ENCODE assay signal across 8 cellular contexts in genomic region chr7:155456772-155457543, GRCh38. TPM values are rescaled to one million over a fixed set of nuclear protein-coding genes. Genes with fewer than 3 reads are reported as not detected.
DNase-seq lines count a peak whose midpoint lies in the region; ATAC-seq and TF ChIP-seq lines count a peak whose summit lies in the region.

No MANE protein-coding gene starts in this region.

- ATAC-seq in gastroesophageal sphincter (peak; percentile 71), GM21423 (IDR thresholded peaks at IDR 0.05; ENCODE audit: unreplicated experiment) (no peak), HG02763 (IDR thresholded peaks at IDR 0.05; ENCODE audit: unreplicated experiment) (no peak)

- H3K14ac ChIP-seq in neuronal stem cell (ENCODE audit: low read length): no peak overlapping the region

- 3 to 5% methylated on average over 4 to 8 of the region's 67 CpGs for WGBS in gastroesophageal sphincter (ENCODE audit: low coverage in 1 of 2), 2 donors
- WGBS in neuronal stem cell (ENCODE audit: extremely low coverage in 2 of 2, insufficient read length in 2 of 2, insufficient replicate concordance in 1 of 2), 2 donors: no CpG with 5 or more reads among the region's 67 CpGs

- no peak overlapping the region for H3K23ac ChIP-seq in neuronal stem cell (ENCODE audit: low read depth, low read length, poor library complexity)

- no peak overlapping the region for H2BK5ac ChIP-seq in neuronal stem cell (ENCODE audit: low read length)

- no peak overlapping the region for H2BK12ac ChIP-seq in neuronal stem cell (ENCODE audit: low read length)

- H4K91ac ChIP-seq in neuronal stem cell (ENCODE audit: low read depth, low read length, poor library complexity): no peak overlapping the region

- H3K4ac ChIP-seq in neuronal stem cell (ENCODE audit: low read length): no peak overlapping the region

- H2BK15ac ChIP-seq in neuronal stem cell (ENCODE audit: low read length): no peak overlapping the region

- no peaks in the 10 kb centered on the region for H3K36me3 ChIP-seq in KMS-11 (ENCODE audit: insufficient read depth)
- no peaks in the 10 kb centered on the region for H3K36me3 ChIP-seq in gastroesophageal sphincter
- H3K36me3 ChIP-seq in neuronal stem cell (replicated peaks in 1 of 2; ENCODE audit: control insufficient read depth in 2 of 2, insufficient read depth in 2 of 2, low read length in 2 of 2): peaks cover 0 to 32% of the 10 kb centered on the region in 2 donors

- H3K4me2 ChIP-seq in KMS-11 (peak overlapping the region; percentile 22; the same call in 1 of the 2 replicates), neuronal stem cell (ENCODE audit: insufficient read depth, low read length, poor library complexity, severe bottlenecking) (peak overlapping the region; percentile 45)

- no peaks in the 10 kb centered on the region for H3K79me1 ChIP-seq in neuronal stem cell (ENCODE audit: low read depth, low read length)

- DNase-seq in DMS 273 treated with DMSO at 0.1 percent for 48 hours (lab: John Stamatoyannopoulos, UW): peak; percentile 42
- DNase-seq in activated T-cell treated with anti-CD3 and anti-CD28 coated beads, Interleukin-2, amount 50 U/mL, for 48 hours: peak; percentile 50 to 62
- DNase-seq in neuronal stem cell (ENCODE audit: low spot score): no peak
- DNase-seq in DMS53 (lab: John Stamatoyannopoulos, UW): no peak

- TF ChIP-seq EP300 in gastroesophageal sphincter (IDR thresholded peaks at IDR 0.05): no peak

- no peaks in the 10 kb centered on the region for H3K79me2 ChIP-seq in KMS-11 (ENCODE audit: insufficient read depth, low read depth)

- H3K27ac ChIP-seq in KMS-11: no peak overlapping the region
- no peak overlapping the region for H3K27ac ChIP-seq in gastroesophageal sphincter
- no peak overlapping the region for H3K27ac ChIP-seq in neuronal stem cell (replicated peaks; ENCODE audit: low read length)

- H3K9me3 ChIP-seq in gastroesophageal sphincter: no peaks in the 10 kb centered on the region
- H3K9me3 ChIP-seq in neuronal stem cell (replicated peaks in 1 of 2; ENCODE audit: control insufficient read depth in 2 of 2, insufficient read depth in 1 of 2, low read depth in 1 of 2, low read length in 2 of 2): peaks cover 0 to 8% of the 10 kb centered on the region in 2 donors

- no peak for TF ChIP-seq CTCF in KMS-11 (conservative IDR thresholded peaks at IDR 0.05; ENCODE audit: low read depth, low read length)
- TF ChIP-seq CTCF in gastroesophageal sphincter (IDR thresholded peaks at IDR 0.05): no peak

- H3K4me1 ChIP-seq in KMS-11 (ENCODE audit: low read depth, poor library complexity, severe bottlenecking): no peaks in the 10 kb centered on the region
- H3K4me1 ChIP-seq in gastroesophageal sphincter: peaks cover 0 to 65% (median 21%) of the 10 kb centered on the region in 3 donors
- peaks cover 0 to 33% of the 10 kb centered on the region in 2 donors for H3K4me1 ChIP-seq in neuronal stem cell (ENCODE audit: control insufficient read depth in 2 of 2, insufficient read depth in 1 of 2, low read depth in 1 of 2, low read length in 2 of 2)

- peaks cover 16% of the 10 kb centered on the region for H3K27me3 ChIP-seq in KMS-11 (ENCODE audit: insufficient read depth, low read depth)
- H3K27me3 ChIP-seq in gastroesophageal sphincter: peaks cover 97% of the 10 kb centered on the region
- H3K27me3 ChIP-seq in neuronal stem cell (ENCODE audit: control insufficient read depth in 3 of 3, insufficient read depth in 3 of 3, low read depth in 1 of 3, low read length in 3 of 3): peaks cover 47 to 98% (median 85%) of the 10 kb centered on the region in 3 experiments

- H4K8ac ChIP-seq in neuronal stem cell (ENCODE audit: low read depth, low read length): no peak overlapping the region

- H4K20me1 ChIP-seq in KMS-11 (ENCODE audit: insufficient read depth): no peaks in the 10 kb centered on the region

- H2AFZ ChIP-seq in KMS-11 (ENCODE audit: low read depth) (peak overlapping the region; percentile 64), neuronal stem cell (ENCODE audit: low read length) (peak overlapping the region; percentile 92)

- H3K9ac ChIP-seq in KMS-11 (peak overlapping the region; percentile 16; the same call in 1 of the 2 replicates), neuronal stem cell (ENCODE audit: low read depth, low read length, poor library complexity) (no peak overlapping the region)

- H3K18ac ChIP-seq in neuronal stem cell (ENCODE audit: low read length): peak overlapping the region; percentile 71

- H2BK120ac ChIP-seq in neuronal stem cell (ENCODE audit: low read depth, low read length): no peak overlapping the region

- no peak overlapping the region for H2AK5ac ChIP-seq in neuronal stem cell (ENCODE audit: low read depth, low read length)

- no peak for TF ChIP-seq POLR2A in gastroesophageal sphincter (IDR thresholded peaks at IDR 0.05)

- no peak overlapping the region for H3K4me3 ChIP-seq in KMS-11 (IDR thresholded peaks at IDR 0.05; ENCODE audit: insufficient read depth, low read depth, low read length)
- H3K4me3 ChIP-seq in gastroesophageal sphincter: peak overlapping the region; percentile 16 to 53
- peak overlapping the region in 1 of 2 donors; percentile 70 for H3K4me3 ChIP-seq in neuronal stem cell (ENCODE audit: low read length in 2 of 2)

RNA-seq across cellular contexts. Expression of gene EN2, which starts 1.0 kb away (rescaled TPM):
- total RNA-seq in gastroesophageal sphincter: under 1 TPM in 2 of 4 donors, not detected in 2; 0.13 to 0.15 TPM
- not detected for polyA plus RNA-seq in neuronal stem cell (2013, experiment 1 of 2)
- polyA plus RNA-seq in neuronal stem cell (2013, experiment 2 of 2): not detected

Comparison
In these comparisons a context has a peak if more than half of its experiments do, and no peak if none do; other contexts are left out.
1. DNase-seq: peak in DMS 273 treated with DMSO at 0.1 percent for 48 hours (single experiment) and activated T-cell treated with anti-CD3 and anti-CD28 coated beads, Interleukin-2, amount 50 U/mL, for 48 hours (2 of 2); none in neuronal stem cell (single experiment) and DMS53 (single experiment).